ENCODE assay signal across 13 cellular contexts in genomic region chr7:112448376-112448775, GRCh38. TPM values are rescaled to one million over a fixed set of nuclear protein-coding genes. Genes with fewer than 3 reads are reported as not detected.
DNase-seq lines count a peak whose midpoint lies in the region; ATAC-seq, FAIRE-seq and TF ChIP-seq lines count a peak whose summit lies in the region.
"Had no signal": no experiment of that assay in that cellular context is flagged by ENCODE, and none has a peak within 500 bp of the region (broad histone marks: within the 10 kb centered on the region; RNA-seq: fewer than 3 reads in every experiment).

No MANE protein-coding gene starts in this region.

- no peak for ATAC-seq in HG03460 (IDR thresholded peaks at IDR 0.05; ENCODE audit: unreplicated experiment)

- TF ChIP-seq CTCF in HEK293 (tag by site-specific recombination; IDR thresholded peaks at IDR 0.05) (no peak), kidney (IDR thresholded peaks at IDR 0.05; ENCODE audit: borderline replicate concordance, extremely low read depth, insufficient read depth) (no peak)

- H3K9me3 ChIP-seq in HEK293 (ENCODE audit: control insufficient read depth, insufficient read depth, low read depth, low read length) (no peaks in the 10 kb centered on the region), kidney (ENCODE audit: control insufficient read depth in 1 of 2, low read length in 2 of 2) (no peaks in the 10 kb centered on the region)

- H3K4me3 ChIP-seq in HEK293 (ENCODE audit: low read depth, low read length) (no peak overlapping the region), kidney (ENCODE audit: low read length in 2 of 2) (no peak overlapping the region), skin epidermis (no peak overlapping the region)

- peaks cover 6% of the 10 kb centered on the region; the same call in 1 of the 2 replicates for H3K4me1 ChIP-seq in HEK293 (ENCODE audit: control insufficient read depth, insufficient read depth, low read length)
- peaks cover 0 to 9% of the 10 kb centered on the region in 2 donors for H3K4me1 ChIP-seq in kidney (ENCODE audit: control insufficient read depth in 1 of 2, insufficient read depth in 1 of 2, low read depth in 1 of 2, low read length in 2 of 2)

- FAIRE-seq in kidney (lab: Jason Lieb, UNC): no peak

- no peak for DNase-seq in activated T-helper 1 cell treated with anti-CD3 and anti-CD28 coated beads, Interleukin-12 subunit alpha, Interleukin-12 subunit beta, Interleukin-2, Interleukin-4 antibody, amounts not matched to agents 30 ng/mL and 10 ng/mL and 1 ng/mL, durations not matched to agents 14 hours and 24 hours and 36 hours (ENCODE audit: low spot score)
- DNase-seq in kidney: no peak
- DNase-seq in H4 (ENCODE audit: low spot score): no peak
- no peak for DNase-seq in SK-N-DZ (ENCODE audit: low spot score)
- DNase-seq: activated effector memory CD4-positive, alpha-beta T cell treated with Interleukin-2 at 50 U/mL for 16 hours; NCI-H1092; NCI-H510A treated with DMSO at 0.1 percent for 48 hours; Right ventricle myocardium superior; stimulated activated naive CD4-positive, alpha-beta T cell; WERI-Rb-1 had no signal

- H3K9me3 Mint-ChIP-seq in activated T-helper 1 cell treated with anti-CD3 and anti-CD28 coated beads, Interleukin-12 subunit alpha, Interleukin-12 subunit beta, Interleukin-2, Interleukin-4 antibody, amounts not matched to agents 30 ng/mL and 10 ng/mL and 1 ng/mL, durations not matched to agents 14 hours and 24 hours and 36 hours: no peaks in the 10 kb centered on the region

- CTCF ChIA-PET in HEK293 (lab: Yijun Ruan, JAX): no interaction called here

- H3K36me3 Mint-ChIP-seq in activated T-helper 1 cell treated with anti-CD3 and anti-CD28 coated beads, Interleukin-12 subunit alpha, Interleukin-12 subunit beta, Interleukin-2, Interleukin-4 antibody, amounts not matched to agents 30 ng/mL and 10 ng/mL and 1 ng/mL, durations not matched to agents 14 hours and 24 hours and 36 hours (ENCODE audit: low read depth): peaks cover 5% of the 10 kb centered on the region

- no peaks in the 10 kb centered on the region for H3K36me3 ChIP-seq in HEK293 (ENCODE audit: control insufficient read depth in 2 of 2, insufficient read depth in 1 of 2, low read length in 2 of 2)
- H3K36me3 ChIP-seq in kidney (ENCODE audit: control insufficient read depth in 1 of 2, insufficient read depth in 2 of 2, low read length in 2 of 2): no peaks in the 10 kb centered on the region

- no peak overlapping the region for H3K27ac ChIP-seq in HEK293 (ENCODE audit: extremely low read depth, low read depth, low read length)
- peak overlapping the region; percentile 69 to 99 for H3K27ac ChIP-seq in kidney (ENCODE audit: low read depth in 2 of 2, low read length in 2 of 2)
- H3K27ac ChIP-seq in skin epidermis: peak overlapping the region in 11 of 21 experiments; percentile 16 to 98 (median 92)
- H3K27ac ChIP-seq: WERI-Rb-1 had no signal

- no peak overlapping the region for H3K9ac ChIP-seq in kidney (ENCODE audit: low read length in 2 of 2)

- intact Hi-C loops in activated T-helper 1 cell treated with anti-CD3 and anti-CD28 coated beads, Interleukin-12 subunit alpha, Interleukin-12 subunit beta, Interleukin-2, Interleukin-4 antibody, amounts not matched to agents 30 ng/mL and 10 ng/mL and 1 ng/mL, durations not matched to agents 14 hours and 24 hours and 36 hours (cut with micrococcal nuclease): loop anchor here (5.0 kb wide), 2 partner anchors 334 to 886 kb away; partner anchors contain the start of gene IMMP2L
- intact Hi-C loops in kidney (cut with DNase I): no loop called here

- POLR2A ChIA-PET in HEK293 (lab: Yijun Ruan, JAX): interaction anchor here (3.9 kb wide), 1 partner anchor 16 kb away, joined by 24 read pairs; no protein-coding TSS in a partner anchor

- H3K4me3 Mint-ChIP-seq in activated T-helper 1 cell treated with anti-CD3 and anti-CD28 coated beads, Interleukin-12 subunit alpha, Interleukin-12 subunit beta, Interleukin-2, Interleukin-4 antibody, amounts not matched to agents 30 ng/mL and 10 ng/mL and 1 ng/mL, durations not matched to agents 14 hours and 24 hours and 36 hours: peak overlapping the region; percentile 92

- H3K27me3 Mint-ChIP-seq in activated T-helper 1 cell treated with anti-CD3 and anti-CD28 coated beads, Interleukin-12 subunit alpha, Interleukin-12 subunit beta, Interleukin-2, Interleukin-4 antibody, amounts not matched to agents 30 ng/mL and 10 ng/mL and 1 ng/mL, durations not matched to agents 14 hours and 24 hours and 36 hours (ENCODE audit: insufficient read depth): no peaks in the 10 kb centered on the region

- peaks cover 47% of the 10 kb centered on the region for H3K4me1 Mint-ChIP-seq in activated T-helper 1 cell treated with anti-CD3 and anti-CD28 coated beads, Interleukin-12 subunit alpha, Interleukin-12 subunit beta, Interleukin-2, Interleukin-4 antibody, amounts not matched to agents 30 ng/mL and 10 ng/mL and 1 ng/mL, durations not matched to agents 14 hours and 24 hours and 36 hours (ENCODE audit: low read depth)

- H3K27ac Mint-ChIP-seq in activated T-helper 1 cell treated with anti-CD3 and anti-CD28 coated beads, Interleukin-12 subunit alpha, Interleukin-12 subunit beta, Interleukin-2, Interleukin-4 antibody, amounts not matched to agents 30 ng/mL and 10 ng/mL and 1 ng/mL, durations not matched to agents 14 hours and 24 hours and 36 hours: peak overlapping the region; percentile 94

TF ChIP-seq in HEK293, 187 proteins besides CTCF, POLR2A, EP300 and RAD21:
- TF ChIP-seq ZNF174 (tag by site-specific recombination; IDR thresholded peaks at IDR 0.05) (no peak), ZNF274 (IDR thresholded peaks at IDR 0.05; ENCODE audit: low read length) (no peak), ZNF274 (tag by site-specific recombination; IDR thresholded peaks at IDR 0.05; ENCODE audit: borderline replicate concordance) (no peak), ZNF280C (tag by site-specific recombination; IDR thresholded peaks at IDR 0.05) (no peak), ZNF16 (tag by site-specific recombination; IDR thresholded peaks at IDR 0.05; ENCODE audit: low read depth) (no peak), ZNF768 (tag by site-specific recombination; IDR thresholded peaks at IDR 0.05) (no peak), ZNF202 (tag by site-specific recombination; IDR thresholded peaks at IDR 0.05; ENCODE audit: borderline replicate concordance) (no peak), ZFHX2 (tag by site-specific recombination; conservative IDR thresholded peaks at IDR 0.05) (peak; percentile 21), EGR2 (tag by site-specific recombination; IDR thresholded peaks at IDR 0.05; ENCODE audit: low read depth) (peak; percentile 40; the same call in 1 of the 2 replicates), ZNF341 (tag by site-specific recombination; IDR thresholded peaks at IDR 0.05; ENCODE audit: low read depth) (no peak)

RNA-seq across cellular contexts. Expression of gene IFRD1, which starts 1.9 kb away (rescaled TPM):
- total RNA-seq in activated T-helper 1 cell treated with anti-CD3 and anti-CD28 coated beads, Interleukin-12 subunit alpha, Interleukin-12 subunit beta, Interleukin-2, Interleukin-4 antibody, amounts not matched to agents 30 ng/mL and 10 ng/mL and 1 ng/mL, durations not matched to agents 14 hours and 24 hours and 36 hours: 88.3 and 97.1 TPM in 2 replicates
- total RNA-seq in kidney: 31.5 TPM
- 24.1 TPM for polyA plus RNA-seq in kidney (ENCODE audit: insufficient read depth, low read depth, low replicate concordance)
- total RNA-seq in H4 (2014; rRNA removed; shearing (Covaris generic)): 100 and 107 TPM in 2 replicates
- polyA plus RNA-seq in SK-N-DZ (2014; cell fraction: cytosol; rRNA removed): 115 and 125 TPM in 2 replicates
- polyA plus RNA-seq in SK-N-DZ (2014; cell fraction: nucleus; rRNA removed): 110 and 119 TPM in 2 replicates

RNA-seq across cellular contexts. Expression of gene LSMEM1, which starts 32.4 kb away (rescaled TPM):
- 1.7 and 2.7 TPM in 2 replicates for total RNA-seq in activated T-helper 1 cell treated with anti-CD3 and anti-CD28 coated beads, Interleukin-12 subunit alpha, Interleukin-12 subunit beta, Interleukin-2, Interleukin-4 antibody, amounts not matched to agents 30 ng/mL and 10 ng/mL and 1 ng/mL, durations not matched to agents 14 hours and 24 hours and 36 hours
- 2.1 TPM for total RNA-seq in kidney
- polyA plus RNA-seq in kidney (ENCODE audit: insufficient read depth, low read depth, low replicate concordance): 1.8 TPM
- total RNA-seq in H4 (2014; rRNA removed; shearing (Covaris generic)): not detected in 2 replicates
- polyA plus RNA-seq in SK-N-DZ (2014; cell fraction: cytosol; rRNA removed): 0.37 and 3.5 TPM in 2 replicates
- polyA plus RNA-seq in SK-N-DZ (2014; cell fraction: nucleus; rRNA removed): 2.6 and 3.0 TPM in 2 replicates
